25 cellular contexts compared by ENCODE assay signal in the genomic region with DNA sequence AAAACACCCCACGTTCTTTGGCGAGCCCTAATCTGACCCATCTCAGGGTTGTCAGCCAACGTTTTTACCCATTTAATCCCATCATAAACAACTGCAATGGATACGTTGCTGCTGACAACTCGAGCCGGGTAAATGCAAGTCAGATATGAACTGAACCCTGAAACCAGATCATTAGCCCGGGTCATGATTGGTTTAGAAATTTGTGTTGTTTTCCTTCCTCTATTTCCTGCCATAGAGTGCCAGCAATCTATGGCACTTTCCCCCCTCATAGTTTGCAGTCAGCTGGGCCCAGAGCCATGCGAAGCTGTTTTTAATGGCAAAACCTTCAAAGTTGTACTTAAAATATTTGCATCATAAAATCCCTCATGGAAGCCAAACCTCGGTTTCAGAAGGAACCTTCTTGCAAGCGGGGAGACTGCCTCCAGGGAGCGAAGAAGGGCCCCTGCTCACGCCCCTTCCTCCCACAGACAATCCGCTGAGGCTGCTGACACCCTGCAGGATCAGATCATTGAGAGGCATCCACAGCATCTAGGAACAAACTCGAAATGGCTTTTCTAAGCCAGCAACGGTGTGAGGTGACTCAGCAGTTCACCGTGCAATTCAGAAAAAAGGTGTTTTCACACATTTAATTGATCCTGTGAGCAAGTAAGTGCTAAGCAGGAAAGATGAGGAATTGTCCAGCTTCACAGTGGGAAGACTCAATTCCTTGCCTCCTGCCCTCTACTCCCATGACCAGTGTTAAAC.
DNase-seq lines count a peak whose midpoint lies in the region; ATAC-seq and TF ChIP-seq lines count a peak whose summit lies in the region.
"Had no signal": no experiment of that assay in that cellular context is flagged by ENCODE, and none has a peak within 500 bp of the region (broad histone marks: within the 10 kb centered on the region; RNA-seq: fewer than 3 reads in every experiment).

No MANE protein-coding gene starts in this region.

- H3K4me1 Mint-ChIP-seq in neural progenitor cell, result peaks cover 17% of the 10 kb centered on the region
- H3K4me1 Mint-ChIP-seq: activated CD4-positive, alpha-beta memory T cell treated with anti-CD3 and anti-CD28 coated beads, Interleukin-2, amount 10 ng/mL, durations not matched to agents 7 days and 5 days; immature natural killer cell; stimulated activated naive CD8-positive, alpha-beta T cell treated with anti-CD3 and anti-CD28 coated beads, Interleukin-15, amount 100 ng/mL, for 72 hours had no signal

- H3K9ac ChIP-seq in neural progenitor cell, result no peak overlapping the region

- no peak for TF ChIP-seq POLR2A in suprapubic skin (IDR thresholded peaks at IDR 0.05)

- H3K4me3 Mint-ChIP-seq in neural progenitor cell, result no peak overlapping the region
- H3K4me3 Mint-ChIP-seq: activated CD4-positive, alpha-beta memory T cell treated with anti-CD3 and anti-CD28 coated beads, Interleukin-2, amount 10 ng/mL, durations not matched to agents 7 days and 5 days; immature natural killer cell; neural crest cell; stimulated activated naive CD8-positive, alpha-beta T cell treated with anti-CD3 and anti-CD28 coated beads, Interleukin-15, amount 100 ng/mL, for 72 hours; type B pancreatic cell had no signal

- H3K36me3 Mint-ChIP-seq in neural progenitor cell, result peaks cover 12% of the 10 kb centered on the region
- H3K36me3 Mint-ChIP-seq: immature natural killer cell had no signal

- peaks cover 12% of the 10 kb centered on the region for H3K9me3 Mint-ChIP-seq in neural progenitor cell
- H3K9me3 Mint-ChIP-seq: immature natural killer cell had no signal

- H4K20me1 ChIP-seq in neural progenitor cell (ENCODE audit: low read depth), result no peaks in the 10 kb centered on the region

- peak; percentile 70 for DNase-seq in AG09319 (ENCODE audit: extremely low read depth, low read depth)
- peak; percentile 60 for DNase-seq in MG63
- peak; percentile 31 for DNase-seq in fibroblast of the aortic adventitia (ENCODE audit: low read depth)
- DNase-seq in neural progenitor cell (ENCODE audit: low spot score), result no peak
- DNase-seq in suprapubic skin (ENCODE audit: low spot score in 2 of 2), result no peak
- DNase-seq in NCI-H446 (lab: John Stamatoyannopoulos, UW), result no peak
- DNase-seq in stimulated activated naive CD4-positive, alpha-beta T cell (lab: John Stamatoyannopoulos, UW), result no peak
- DNase-seq: activated CD4-positive, alpha-beta memory T cell treated with anti-CD3 and anti-CD28 coated beads, Interleukin-2, amount 10 ng/mL, durations not matched to agents 7 days and 5 days; C1 segment of cervical spinal cord; Calu3; immature natural killer cell; Karpas-422; mucosa of descending colon; NCI-H1048; NCI-H187 treated with DMSO at 0.1 percent for 48 hours; stimulated activated CD4-positive, alpha-beta T cell treated with anti-CD3 and anti-CD28 coated beads, Interleukin-12 subunit alpha, Interleukin-12 subunit beta, amount 100 ng/mL, for 4 hours; stimulated activated CD4-positive, alpha-beta T cell treated with anti-CD3 and anti-CD28 coated beads, Interleukin-4, amount 100 ng/mL, for 4 hours; stimulated activated naive CD8-positive, alpha-beta T cell treated with anti-CD3 and anti-CD28 coated beads, Interleukin-15, amount 100 ng/mL, for 72 hours; T1000 had no signal

- no peak overlapping the region for H3K4me3 ChIP-seq in MG63
- H3K4me3 ChIP-seq in fibroblast of the aortic adventitia (ENCODE audit: low read depth, low read length), result no peak overlapping the region
- no peak overlapping the region for H3K4me3 ChIP-seq in neural progenitor cell
- no peak overlapping the region for H3K4me3 ChIP-seq in suprapubic skin
- H3K4me3 ChIP-seq: adrenal gland, breast epithelium, mucosa of descending colon had no signal

- TF ChIP-seq CTCF in AG09319 (IDR thresholded peaks at IDR 0.05; ENCODE audit: low read depth, low read length), result no peak
- no peak for TF ChIP-seq CTCF in fibroblast of the aortic adventitia (IDR thresholded peaks at IDR 0.05; ENCODE audit: insufficient read depth, low read length)
- no peak for TF ChIP-seq CTCF in neural progenitor cell (IDR thresholded peaks at IDR 0.05)
- TF ChIP-seq CTCF in suprapubic skin (IDR thresholded peaks at IDR 0.05), result no peak

- TF ChIP-seq EP300 in suprapubic skin (IDR thresholded peaks at IDR 0.05), result no peak

- H3K27me3 ChIP-seq in MG63, result no peaks in the 10 kb centered on the region
- H3K27me3 ChIP-seq in neural progenitor cell, result no peaks in the 10 kb centered on the region
- H3K27me3 ChIP-seq in suprapubic skin, result no peaks in the 10 kb centered on the region
- H3K27me3 ChIP-seq: adrenal gland, breast epithelium had no signal

- H3F3A ChIP-seq in neural progenitor cell (ENCODE audit: low read depth), result no peaks in the 10 kb centered on the region

- no peaks in the 10 kb centered on the region for H3K79me2 ChIP-seq in neural progenitor cell (ENCODE audit: low read depth)

- H3K36me3 ChIP-seq in MG63 (no peaks in the 10 kb centered on the region), neural progenitor cell (no peaks in the 10 kb centered on the region), suprapubic skin (no peaks in the 10 kb centered on the region)
- H3K36me3 ChIP-seq: adrenal gland, breast epithelium had no signal

- H3K27ac ChIP-seq in neural progenitor cell (no peak overlapping the region), suprapubic skin (no peak overlapping the region)

- H3K27me3 Mint-ChIP-seq in neural progenitor cell (ENCODE audit: insufficient read depth, low read depth), result peaks cover 5% of the 10 kb centered on the region
- H3K27me3 Mint-ChIP-seq: activated CD4-positive, alpha-beta memory T cell treated with anti-CD3 and anti-CD28 coated beads, Interleukin-2, amount 10 ng/mL, durations not matched to agents 7 days and 5 days; stimulated activated naive CD8-positive, alpha-beta T cell treated with anti-CD3 and anti-CD28 coated beads, Interleukin-15, amount 100 ng/mL, for 72 hours; type B pancreatic cell had no signal

- WGBS in suprapubic skin, result 28% methylated on average over 16 of the region's 16 CpGs

- H3K4me1 ChIP-seq in neural progenitor cell (peaks cover 11% of the 10 kb centered on the region), suprapubic skin (peaks cover 34% of the 10 kb centered on the region)
- H3K4me1 ChIP-seq: breast epithelium had no signal

- H2AFZ ChIP-seq in neural progenitor cell (replicated peaks), result peak overlapping the region; percentile 30

- H3K9me3 ChIP-seq in MG63 (0 out of 2 replicates have a peak, but pooled peaks cover 2% of the 10 kb centered on the region), neural progenitor cell (ENCODE audit: low read depth) (no peaks in the 10 kb centered on the region), suprapubic skin (no peaks in the 10 kb centered on the region)
- H3K9me3 ChIP-seq: adrenal gland, breast epithelium, mucosa of descending colon had no signal

- ATAC-seq in GM18861 (IDR thresholded peaks at IDR 0.05; ENCODE audit: unreplicated experiment), result no peak
- ATAC-seq: HCT116; mucosa of descending colon; stimulated activated naive CD8-positive, alpha-beta T cell treated with anti-CD3 and anti-CD28 coated beads, Interleukin-15, amount 100 ng/mL, for 72 hours had no signal

- H3K27ac Mint-ChIP-seq in neural progenitor cell, result no peak overlapping the region
- H3K27ac Mint-ChIP-seq: activated CD4-positive, alpha-beta memory T cell treated with anti-CD3 and anti-CD28 coated beads, Interleukin-2, amount 10 ng/mL, durations not matched to agents 7 days and 5 days; immature natural killer cell; stimulated activated naive CD8-positive, alpha-beta T cell treated with anti-CD3 and anti-CD28 coated beads, Interleukin-15, amount 100 ng/mL, for 72 hours; type B pancreatic cell had no signal

- H3K4me2 ChIP-seq in neural progenitor cell, result peak overlapping the region; percentile 19

Comparison
In these comparisons a context has a peak if more than half of its experiments do, and no peak if none do; other contexts are left out.
1. DNase-seq: peak in AG09319 (single experiment), MG63 (single experiment) and fibroblast of the aortic adventitia (single experiment); none in neural progenitor cell (single experiment), suprapubic skin (0 of 2), NCI-H446 (0 of 2) and stimulated activated naive CD4-positive, alpha-beta T cell (0 of 6).